Comparison of ENCODE assay signal across 1 cellular context in genomic region chr2:240147382-240147781, GRCh38.
TF ChIP-seq lines count a peak whose summit lies in the region.

No MANE protein-coding gene starts in this region.

TF ChIP-seq in K562, 482 proteins besides CTCF, POLR2A, EP300 and RAD21:
- TF ChIP-seq SNAPC5 (CRISPR knock-in tag; IDR thresholded peaks at IDR 0.05): no peak
- TF ChIP-seq GTF2E2 (tag; IDR thresholded peaks at IDR 0.05): no peak
- no peak for TF ChIP-seq ZFX (CRISPR knock-in tag; IDR thresholded peaks at IDR 0.05)
- no peak for TF ChIP-seq TCF7L2 (IDR thresholded peaks at IDR 0.05; ENCODE audit: low read depth, low read length)
- no peak for TF ChIP-seq ZNF174 (CRISPR knock-in tag; IDR thresholded peaks at IDR 0.05)
- no peak for TF ChIP-seq FOSL1 (tag; conservative IDR thresholded peaks at IDR 0.05)
- TF ChIP-seq CXXC5 (CRISPR knock-in tag; IDR thresholded peaks at IDR 0.05): no peak
- no peak for TF ChIP-seq ZNF121 (CRISPR knock-in tag; conservative IDR thresholded peaks at IDR 0.05)
